Comparison of ENCODE assay signal across 18 cellular contexts in the genomic region with DNA sequence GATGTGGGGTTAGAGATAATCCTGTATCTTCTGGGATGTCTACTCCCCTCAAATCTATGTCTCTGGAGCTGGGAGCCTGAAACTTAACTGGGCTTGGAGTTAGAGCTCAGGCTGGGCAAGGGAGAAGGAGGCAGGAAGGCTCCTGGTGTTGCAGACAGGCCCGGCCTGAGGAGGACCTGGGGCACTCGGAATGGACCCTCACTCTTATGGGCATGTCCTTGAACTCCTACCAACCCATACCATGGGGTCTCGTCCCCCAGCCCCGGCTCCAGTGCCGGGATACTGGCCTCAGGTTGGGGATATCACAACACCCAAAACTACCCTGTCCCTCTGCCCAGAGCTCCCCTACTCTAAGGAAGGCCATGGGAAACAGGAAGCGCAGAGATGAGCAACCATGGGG. TPM values are rescaled to one million over a fixed set of nuclear protein-coding genes. Genes with fewer than 3 reads are reported as not detected.
DNase-seq lines count a peak whose midpoint lies in the region; ATAC-seq and TF ChIP-seq lines count a peak whose summit lies in the region.
"Had no signal": no experiment of that assay in that cellular context is flagged by ENCODE, and none has a peak within 500 bp of the region (broad histone marks: within the 10 kb centered on the region; RNA-seq: fewer than 3 reads in every experiment).

No MANE protein-coding gene starts in this region.

- no peak overlapping the region for H3K27ac ChIP-seq in heart right ventricle
- H3K27ac ChIP-seq in endodermal cell (ENCODE audit: low read depth, low read length) = no peak overlapping the region
- no peak overlapping the region for H3K27ac ChIP-seq in osteoblast (ENCODE audit: low read depth, low read length)
- H3K27ac ChIP-seq in spleen = no peak overlapping the region
- no peak overlapping the region for H3K27ac ChIP-seq in OCI-LY7 (ENCODE audit: low read depth, low read length, poor library complexity, severe bottlenecking)

- DNase-seq in cardiac septum (ENCODE audit: low spot score) (peak; percentile 4), heart right ventricle (no peak), endodermal cell (peak; percentile 28), osteoblast (ENCODE audit: insufficient read length, low spot score, missing footprints) (peak; percentile 51), spleen (peak; percentile 42), amygdala (lab: John Stamatoyannopoulos, UW) (no peak), OCI-LY7 (ENCODE audit: low spot score) (no peak)
- DNase-seq in activated CD4-positive, alpha-beta T cell treated with anti-CD3 and anti-CD28 coated beads for 48 hours = no peak
- DNase-seq: C1 segment of cervical spinal cord; Calu3; CD4-positive, alpha-beta memory T cell; COR-L47; DMS53; DMS79 treated with DMSO at 0.1 percent for 48 hours; GF-D8; H9 had no signal

- TF ChIP-seq CTCF in heart right ventricle (IDR thresholded peaks at IDR 0.05) (no peak), endodermal cell (conservative IDR thresholded peaks at IDR 0.05) (no peak), osteoblast (IDR thresholded peaks at IDR 0.05; ENCODE audit: extremely low read depth, low read depth, low read length) (no peak), spleen (IDR thresholded peaks at IDR 0.05 in 8 of 11, conservative IDR thresholded peaks at IDR 0.05 in 3 of 11) (no peak), OCI-LY7 (conservative IDR thresholded peaks at IDR 0.05; ENCODE audit: low read length) (no peak)

- H3K4me1 Mint-ChIP-seq in endodermal cell = peaks cover 23% of the 10 kb centered on the region
- H3K4me1 Mint-ChIP-seq: CD4-positive, alpha-beta memory T cell; GM23338 had no signal

- H3K4me3 ChIP-seq in heart right ventricle = no peak overlapping the region
- no peak overlapping the region for H3K4me3 ChIP-seq in endodermal cell (ENCODE audit: low read length)
- no peak overlapping the region for H3K4me3 ChIP-seq in osteoblast (ENCODE audit: insufficient read depth, low read length)
- no peak overlapping the region for H3K4me3 ChIP-seq in spleen
- no peak overlapping the region for H3K4me3 ChIP-seq in OCI-LY7 (ENCODE audit: low read depth, low read length, poor library complexity, severe bottlenecking)
- H3K4me3 ChIP-seq: GM23338 had no signal

- no peak overlapping the region for H3K9ac ChIP-seq in endodermal cell (ENCODE audit: extremely low read depth, low read length, poor library complexity, severe bottlenecking)

- no peak overlapping the region for H3K4me3 Mint-ChIP-seq in endodermal cell
- H3K4me3 Mint-ChIP-seq: CD4-positive, alpha-beta memory T cell; GM23338; H9 had no signal

- no TSS peak for BruUV-seq in OCI-LY7 (replicated peaks; lab: Mats Ljungman, UMichigan)

- H3K4me1 ChIP-seq in heart right ventricle (no peaks in the 10 kb centered on the region), endodermal cell (ENCODE audit: control insufficient read depth, insufficient read depth, low read length) (peaks cover 3% of the 10 kb centered on the region), osteoblast (ENCODE audit: insufficient read depth, low read length) (no peaks in the 10 kb centered on the region), spleen (no peaks in the 10 kb centered on the region), OCI-LY7 (ENCODE audit: insufficient read depth, low read length, poor library complexity, severe bottlenecking) (no peaks in the 10 kb centered on the region)

- H3K36me3 ChIP-seq in heart right ventricle (peaks cover 0 to 98% (median 0%) of the 10 kb centered on the region in 9 donors), endodermal cell (ENCODE audit: control insufficient read depth, insufficient read depth, low read length) (no peaks in the 10 kb centered on the region), osteoblast (ENCODE audit: insufficient read depth, low read length) (no peaks in the 10 kb centered on the region), spleen (peaks cover 0 to 16% (median 0%) of the 10 kb centered on the region in 6 donors), OCI-LY7 (ENCODE audit: insufficient read depth, low read length) (no peaks in the 10 kb centered on the region)

- TF ChIP-seq POLR2A in spleen (IDR thresholded peaks at IDR 0.05) = no peak

- peaks cover 19% of the 10 kb centered on the region for H3K27me3 Mint-ChIP-seq in endodermal cell (ENCODE audit: insufficient read depth)

- no peaks in the 10 kb centered on the region for H3K36me3 Mint-ChIP-seq in endodermal cell (ENCODE audit: low read depth)
- H3K36me3 Mint-ChIP-seq: CD4-positive, alpha-beta memory T cell had no signal

- no peak overlapping the region for H2AFZ ChIP-seq in osteoblast (ENCODE audit: low read length)
- no peak overlapping the region for H2AFZ ChIP-seq in OCI-LY7 (ENCODE audit: low read length)
- H2AFZ ChIP-seq: GM23338 had no signal

- H3K27ac Mint-ChIP-seq in endodermal cell = no peak overlapping the region
- H3K27ac Mint-ChIP-seq: CD4-positive, alpha-beta memory T cell; GM23338; H9 had no signal

- H3K4me2 ChIP-seq in osteoblast (ENCODE audit: insufficient read depth, low read length) (no peak overlapping the region), OCI-LY7 (ENCODE audit: low read length) (no peak overlapping the region)
- H3K4me2 ChIP-seq: GM23338 had no signal

- no peaks in the 10 kb centered on the region for H3K9me2 ChIP-seq in OCI-LY7 (ENCODE audit: insufficient read depth, low read length)

- POLR2A ChIA-PET in OCI-LY7 (lab: Charles Lee) = no interaction called here

- intact Hi-C loops in cardiac septum (cut with DNase I) (no loop called here), heart right ventricle (cut with DNase I) (no loop called here), spleen (cut with DNase I; ENCODE audit: low total_unique reads) (no loop called here), OCI-LY7 (cut with micrococcal nuclease; ENCODE audit: unreplicated experiment) (no loop called here)

- H4K20me1 ChIP-seq in osteoblast (ENCODE audit: insufficient read depth, low read length) (no peaks in the 10 kb centered on the region), OCI-LY7 (ENCODE audit: insufficient read depth, low read length) (no peaks in the 10 kb centered on the region)

- ATAC-seq in heart right ventricle = no peak
- ATAC-seq: GM23338, HCT116 had no signal

- H3K79me2 ChIP-seq in osteoblast (ENCODE audit: insufficient read depth, low read length) (no peaks in the 10 kb centered on the region), OCI-LY7 (ENCODE audit: insufficient read depth, low read depth, low read length) (no peaks in the 10 kb centered on the region)

- CTCF ChIA-PET in OCI-LY7 (lab: Charles Lee; ENCODE audit: unreplicated experiment) = no interaction called here

- peaks cover 5% of the 10 kb centered on the region for H3K9me3 Mint-ChIP-seq in endodermal cell
- H3K9me3 Mint-ChIP-seq: GM23338 had no signal

- H3K27me3 ChIP-seq in heart right ventricle (no peaks in the 10 kb centered on the region), endodermal cell (ENCODE audit: control insufficient read depth, insufficient read depth, low read length, poor library complexity, severe bottlenecking) (no peaks in the 10 kb centered on the region), osteoblast (ENCODE audit: insufficient read depth, low read length) (no peaks in the 10 kb centered on the region), spleen (replicated peaks in 1 of 7) (no peaks in the 10 kb centered on the region)

- H3K9me3 ChIP-seq in heart right ventricle = peaks cover 0 to 7% (median 0%) of the 10 kb centered on the region in 11 donors
- H3K9me3 ChIP-seq in endodermal cell (ENCODE audit: control insufficient read depth, low read length) = peaks cover 12% of the 10 kb centered on the region
- H3K9me3 ChIP-seq in osteoblast (ENCODE audit: low read depth, low read length) = no peaks in the 10 kb centered on the region
- no peaks in the 10 kb centered on the region for H3K9me3 ChIP-seq in spleen
- no peaks in the 10 kb centered on the region for H3K9me3 ChIP-seq in OCI-LY7 (ENCODE audit: low read length)

- WGBS in heart right ventricle, 2 donors = 92 to 93% methylated on average over 6 of the region's 6 CpGs
- 96 to 100% methylated on average over 2 to 6 of the region's 6 CpGs for WGBS in endodermal cell (ENCODE audit: insufficient coverage in 1 of 2, insufficient read length in 1 of 2), 2 experiments
- 81 to 97% (median 87%) methylated on average over 2 to 6 of the region's 6 CpGs for WGBS in spleen, 5 donors

RNA-seq across cellular contexts. Expression of gene SCN5A, which starts 45.2 kb away (rescaled TPM):
- total RNA-seq in cardiac septum (166 TPM), heart right ventricle (100 to 1,000 TPM; 122 to 254 (median 182) TPM), endodermal cell (1 to 10 TPM; 4.5 to 5.6 TPM), osteoblast (under 0.01 TPM in 1 of 2 replicates, not detected in the other), spleen (1 to 10 TPM in 1 of 7 donors, under 1 TPM in 3, not detected in 3; 0.17 to 1.2 (median 0.48) TPM), OCI-LY7 (2022) (not detected in 2 replicates)
- polyA plus RNA-seq in heart right ventricle (10 to 100 TPM; 29.9 to 61.5 TPM), spleen (under 1 TPM; 0.02 to 0.06 (median 0.02) TPM)
- polyA plus RNA-seq in endodermal cell (2013, experiment 1 of 2) = 0.85 TPM
- polyA plus RNA-seq in endodermal cell (2013, experiment 2 of 2) = 0.66 TPM
- not detected in 2 replicates for total RNA-seq in OCI-LY7 (2014; rRNA removed; shearing (Covaris generic))
- polyA plus RNA-seq: CD4-positive, alpha-beta memory T cell had no signal

Comparison
In these comparisons a context has a peak if more than half of its experiments do, and no peak if none do; other contexts are left out.
1. DNase-seq: peak in cardiac septum (single experiment), endodermal cell (single experiment), osteoblast (single experiment) and spleen (single experiment); none in heart right ventricle (0 of 2), activated CD4-positive, alpha-beta T cell treated with anti-CD3 and anti-CD28 coated beads for 48 hours (single experiment), amygdala (0 of 56) and OCI-LY7 (single experiment).
2. RNA of gene SCN5A, which starts 45.2 kb away (total RNA-seq): 122 to 254 TPM in heart right ventricle and 166 TPM in cardiac septum (single experiment); 4.5 to 5.6 TPM in endodermal cell, 0.17 to 1.2 TPM in spleen, under 0.01 TPM in osteoblast and not detected in OCI-LY7; every median in the first group is over 10 times any median in the second.